Comparison of ENCODE assay signal across 1 cellular context in genomic region chr12:89525002-89525823, GRCh38.
TF ChIP-seq lines count a peak whose summit lies in the region.

No MANE protein-coding gene starts in this region.

TF ChIP-seq in GM23338, 12 proteins besides CTCF, POLR2A, EP300 and RAD21 (continued from another document):
- TF ChIP-seq ZNF462 (CRISPR knock-in tag; IDR thresholded peaks at IDR 0.05): no peak
